Comparison of ENCODE assay signal across 8 cellular contexts in the genomic region with DNA sequence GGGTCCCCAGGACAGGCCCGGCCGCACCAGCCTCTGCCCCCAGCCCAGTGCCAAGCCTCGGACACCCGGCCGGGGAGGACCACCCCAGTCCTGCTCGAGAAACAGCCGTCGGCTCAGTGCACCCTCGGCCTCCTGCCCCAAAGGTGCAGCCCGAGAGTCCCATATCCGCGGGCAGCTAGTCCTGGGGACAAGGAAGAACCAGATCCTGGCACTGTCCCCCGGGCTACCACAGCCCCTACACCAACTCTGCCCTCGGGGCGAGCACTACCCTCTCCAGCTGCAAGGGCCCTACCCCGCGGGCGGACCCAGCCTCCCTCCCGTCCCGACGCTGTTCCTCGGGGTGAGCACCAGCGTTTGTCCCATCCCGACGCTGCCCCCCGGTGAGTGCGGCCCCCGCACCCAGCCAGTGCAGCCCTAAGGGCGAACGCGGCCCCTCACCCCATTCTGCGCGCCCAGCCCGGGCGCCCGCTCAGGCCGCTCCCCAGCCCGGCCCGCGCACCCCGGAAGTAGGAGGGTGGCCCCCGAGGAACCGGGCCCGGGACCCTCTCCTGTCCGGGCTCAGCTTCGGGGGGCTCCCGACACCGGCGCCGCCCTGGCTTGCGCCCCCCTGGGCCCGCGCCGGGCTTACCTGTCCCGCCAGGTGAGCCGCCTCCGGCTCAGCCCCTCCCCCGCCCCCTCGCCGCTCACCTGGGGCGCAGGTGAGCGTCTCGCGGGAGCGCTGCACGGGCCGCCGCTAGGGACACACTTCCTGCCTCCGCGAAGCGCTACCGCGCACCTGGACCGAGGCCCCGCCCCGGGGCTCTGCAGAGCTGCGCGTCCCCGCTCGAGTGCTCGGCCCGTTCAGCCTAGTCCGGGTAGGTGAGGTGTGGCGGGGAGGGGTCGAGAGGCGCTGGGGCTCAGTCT. TPM values are rescaled to one million over a fixed set of nuclear protein-coding genes. Genes with fewer than 3 reads are reported as not detected.
DNase-seq lines count a peak whose midpoint lies in the region; ATAC-seq lines count a peak whose summit lies in the region.

A gene with protein sequence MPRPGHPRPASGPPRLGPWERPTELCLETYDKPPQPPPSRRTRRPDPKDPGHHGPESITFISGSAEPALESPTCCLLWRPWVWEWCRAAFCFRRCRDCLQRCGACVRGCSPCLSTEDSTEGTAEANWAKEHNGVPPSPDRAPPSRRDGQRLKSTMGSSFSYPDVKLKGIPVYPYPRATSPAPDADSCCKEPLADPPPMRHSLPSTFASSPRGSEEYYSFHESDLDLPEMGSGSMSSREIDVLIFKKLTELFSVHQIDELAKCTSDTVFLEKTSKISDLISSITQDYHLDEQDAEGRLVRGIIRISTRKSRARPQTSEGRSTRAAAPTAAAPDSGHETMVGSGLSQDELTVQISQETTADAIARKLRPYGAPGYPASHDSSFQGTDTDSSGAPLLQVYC (minus strand): TSS at position 747 of the 903 bp plus-strand sequence. CDS start 8,088 bp downstream, outside the sequence.

- peak; percentile 25 for DNase-seq in NCI-H2227 (lab: John Stamatoyannopoulos, UW; ENCODE audit: unreplicated experiment)
- DNase-seq in NCI-H2227 treated with DMSO at 0.1 percent for 48 hours (lab: John Stamatoyannopoulos, UW) = no peak
- DNase-seq in activated CD4-positive, alpha-beta T cell treated with anti-CD3 and anti-CD28 coated beads for 48 hours = peak; percentile 47
- peak; percentile 31 for DNase-seq in effector CD8-positive, alpha-beta T cell (lab: John Stamatoyannopoulos, UW)
- DNase-seq in naive B cell = peak; percentile 54

- no peaks in the 10 kb centered on the region for H3K36me3 ChIP-seq in urinary bladder (ENCODE audit: insufficient read depth)

- H3K9me3 Mint-ChIP-seq in naive B cell = peaks cover 0 to 6% (median 0%) of the 10 kb centered on the region in 7 donors

- H3K27ac Mint-ChIP-seq in naive B cell = peak within 1 kb of the TSS in 5 of 6 donors; percentile 5 to 64 (median 37)

- peaks cover 1% of the 10 kb centered on the region for H3K4me1 ChIP-seq in urinary bladder (ENCODE audit: insufficient read depth)

- peaks cover 6 to 10% (median 7%) of the 10 kb centered on the region in 3 donors for H3K4me1 Mint-ChIP-seq in naive B cell

- peak within 1 kb of the TSS; percentile 74 to 94 (median 84) for H3K4me3 Mint-ChIP-seq in naive B cell

- H3K27me3 Mint-ChIP-seq in naive B cell = peaks cover 15 to 45% (median 18%) of the 10 kb centered on the region in 3 donors

- H3K36me3 Mint-ChIP-seq in naive B cell = peaks cover 0 to 6% of the 10 kb centered on the region in 2 donors

- no peak within 1 kb of the TSS for H3K27ac ChIP-seq in urinary bladder (ENCODE audit: low read depth)

- ATAC-seq in naive B cell (ENCODE audit: low read depth in 2 of 2) (peak; percentile 98), GM18519 (IDR thresholded peaks at IDR 0.05; ENCODE audit: low FRiP score, unreplicated experiment) (no peak), GM19035 (IDR thresholded peaks at IDR 0.05; ENCODE audit: unreplicated experiment) (no peak)

- WGBS in urinary bladder = under 1% methylated on average over 86 of the region's 86 CpGs

- peak within 1 kb of the TSS; percentile 45 for H3K4me3 ChIP-seq in urinary bladder (ENCODE audit: low read depth, low read length)

RNA-seq across cellular contexts. Expression of the gene that starts here (rescaled TPM):
- polyA plus RNA-seq in naive B cell (ENCODE audit: low read depth in 6 of 6) (1 to 10 TPM in 5 of 6 donors, not detected in 1; 1.2 to 2.5 (median 2.2) TPM), urinary bladder (2.0 TPM)
- total RNA-seq in urinary bladder = 2.3 TPM

Comparison
In these comparisons a context has a peak if more than half of its experiments do, and no peak if none do; other contexts are left out.
1. ATAC-seq: peak in naive B cell (2 of 2); none in GM18519 (single experiment) and GM19035 (single experiment).